In genomic region chr17:40554646-40555295, GRCh38 we compare ENCODE assay signal across 8 cellular contexts. TPM values are rescaled to one million over a fixed set of nuclear protein-coding genes. Genes with fewer than 3 reads are reported as not detected.
DNase-seq lines count a peak whose midpoint lies in the region; ATAC-seq and TF ChIP-seq lines count a peak whose summit lies in the region.
"Had no signal": no experiment of that assay in that cellular context is flagged by ENCODE, and none has a peak within 500 bp of the region (broad histone marks: within the 10 kb centered on the region; RNA-seq: fewer than 3 reads in every experiment).

No MANE protein-coding gene starts in this region.

- no peak overlapping the region for H2AFZ ChIP-seq in Loucy (ENCODE audit: low read length)

- peak overlapping the region; percentile 25 for H3K4me2 ChIP-seq in Loucy (ENCODE audit: low read depth, low read length, poor library complexity, severe bottlenecking)

- H3K4me3 ChIP-seq in Loucy (ENCODE audit: low read length, poor library complexity, severe bottlenecking) (no peak overlapping the region), lower leg skin (ENCODE audit: low read depth, poor library complexity, severe bottlenecking) (no peak overlapping the region), suprapubic skin (no peak overlapping the region)

- peak in 1 of 2 donors; percentile 66 for DNase-seq in activated naive CD4-positive, alpha-beta T cell treated with anti-CD3 and anti-CD28 coated beads, Interleukin-2, amount 50 U/mL, for 72 hours (ENCODE audit: low spot score in 2 of 2)
- DNase-seq in lower leg skin (ENCODE audit: low spot score in 2 of 2) (peak; percentile 15 to 80), suprapubic skin (ENCODE audit: low spot score in 2 of 2) (peak; percentile 62 to 76), NCI-H2171 treated with DMSO at 0.1 percent for 48 hours (lab: John Stamatoyannopoulos, UW) (no peak), NCI-H1105 treated with DMSO at 0.1 percent for 48 hours (lab: John Stamatoyannopoulos, UW) (no peak), iPS-NIHi11 (ENCODE audit: low spot score) (no peak)
- DNase-seq: NCI-H510A had no signal

- 95 to 96% methylated on average over 27 of the region's 27 CpGs for WGBS in lower leg skin, 2 donors
- WGBS in suprapubic skin = 99% methylated on average over 20 of the region's 27 CpGs

- TF ChIP-seq EP300 in suprapubic skin (IDR thresholded peaks at IDR 0.05) = no peak

- H3K27me3 ChIP-seq in Loucy (ENCODE audit: insufficient read depth, low read length, poor library complexity, severe bottlenecking) (no peaks in the 10 kb centered on the region), suprapubic skin (no peaks in the 10 kb centered on the region)

- H3K27ac ChIP-seq in suprapubic skin = peak overlapping the region; percentile 92

- H3K9ac ChIP-seq in Loucy (ENCODE audit: low read depth, low read length, poor library complexity, severe bottlenecking) = peak overlapping the region; percentile 25

- H3K4me1 ChIP-seq in Loucy (ENCODE audit: insufficient read depth, low read length, poor library complexity, severe bottlenecking) (peaks cover 47% of the 10 kb centered on the region), suprapubic skin (peaks cover 89% of the 10 kb centered on the region)

- no peaks in the 10 kb centered on the region for H3F3A ChIP-seq in Loucy (ENCODE audit: low read depth)

- H3K9me3 ChIP-seq in Loucy (ENCODE audit: insufficient read depth, low read depth, low read length) (no peaks in the 10 kb centered on the region), suprapubic skin (no peaks in the 10 kb centered on the region)

- no peaks in the 10 kb centered on the region for H3K9me2 ChIP-seq in Loucy (replicated peaks; ENCODE audit: low read depth, low read length)

- H3K27ac Mint-ChIP-seq in activated naive CD4-positive, alpha-beta T cell treated with anti-CD3 and anti-CD28 coated beads, Interleukin-2, amount 50 U/mL, for 72 hours = peak overlapping the region; percentile 88 to 98

- H3K36me3 ChIP-seq in Loucy (ENCODE audit: insufficient read depth, low read length) (peaks cover 12% of the 10 kb centered on the region; the same call in 1 of the 2 replicates), suprapubic skin (no peaks in the 10 kb centered on the region)

- TF ChIP-seq CTCF in Loucy (conservative IDR thresholded peaks at IDR 0.05; ENCODE audit: low read length) (peak; percentile 27; the same call in 1 of the 2 replicates), lower leg skin (IDR thresholded peaks at IDR 0.05) (no peak), suprapubic skin (IDR thresholded peaks at IDR 0.05) (no peak)

- H3K79me2 ChIP-seq in Loucy (ENCODE audit: insufficient read depth, low read length) = peaks cover 13% of the 10 kb centered on the region; the same call in 1 of the 2 replicates

- intact Hi-C loops in lower leg skin (cut with DNase I; ENCODE audit: low total_unique reads) = loop anchor here (10.0 kb wide), 1 partner anchor 200 kb away; no protein-coding TSS in a partner anchor

- H4K20me1 ChIP-seq in Loucy (ENCODE audit: insufficient read depth, low read length, poor library complexity, severe bottlenecking) = no peaks in the 10 kb centered on the region

- ATAC-seq in activated naive CD4-positive, alpha-beta T cell treated with anti-CD3 and anti-CD28 coated beads, Interleukin-2, amount 50 U/mL, for 72 hours = no peak

- H3K9me3 Mint-ChIP-seq in activated naive CD4-positive, alpha-beta T cell treated with anti-CD3 and anti-CD28 coated beads, Interleukin-2, amount 50 U/mL, for 72 hours = peaks cover 0 to 7% of the 10 kb centered on the region in 2 donors

- H3K36me3 Mint-ChIP-seq in activated naive CD4-positive, alpha-beta T cell treated with anti-CD3 and anti-CD28 coated beads, Interleukin-2, amount 50 U/mL, for 72 hours = peaks cover 52 to 54% of the 10 kb centered on the region in 2 donors

- no peak for TF ChIP-seq POLR2A in lower leg skin (IDR thresholded peaks at IDR 0.05)
- no peak for TF ChIP-seq POLR2A in suprapubic skin (IDR thresholded peaks at IDR 0.05)

RNA-seq across cellular contexts. Expression of gene CCR7, which starts 10.5 kb away (rescaled TPM):
- 100 to 1,000 TPM; 287 to 301 TPM for total RNA-seq in activated naive CD4-positive, alpha-beta T cell treated with anti-CD3 and anti-CD28 coated beads, Interleukin-2, amount 50 U/mL, for 72 hours
- 1 to 10 TPM in 1 of 4 donors, under 1 TPM in 1, not detected in 2; 0.21 to 1.2 TPM for total RNA-seq in lower leg skin
- 1 to 10 TPM in 1 of 4 donors, not detected in 3; 1.2 TPM for total RNA-seq in suprapubic skin

RNA-seq across cellular contexts. Expression of gene TNS4, which starts 53.3 kb away (rescaled TPM):
- 10 to 100 TPM in 1 of 2 donors, 1 to 10 TPM in 1; 1.7 to 11.6 TPM for total RNA-seq in activated naive CD4-positive, alpha-beta T cell treated with anti-CD3 and anti-CD28 coated beads, Interleukin-2, amount 50 U/mL, for 72 hours
- total RNA-seq in lower leg skin (1,000 to 10,000 TPM in 1 of 4 donors, 100 to 1,000 TPM in 3; 413 to 1,865 (median 485) TPM), suprapubic skin (1,000 to 10,000 TPM in 2 of 4 donors, 100 to 1,000 TPM in 2; 730 to 1,745 (median 1,078) TPM)

Comparison
In these comparisons a context has a peak if more than half of its experiments do, and no peak if none do; other contexts are left out.
1. DNase-seq: peak in lower leg skin (2 of 2) and suprapubic skin (2 of 2); none in NCI-H2171 treated with DMSO at 0.1 percent for 48 hours (single experiment), NCI-H1105 treated with DMSO at 0.1 percent for 48 hours (single experiment) and iPS-NIHi11 (single experiment).
2. RNA of gene CCR7, which starts 10.5 kb away (total RNA-seq): 287 to 301 TPM in activated naive CD4-positive, alpha-beta T cell treated with anti-CD3 and anti-CD28 coated beads, Interleukin-2, amount 50 U/mL, for 72 hours; 0.21 to 1.2 TPM in lower leg skin and 1.2 TPM in suprapubic skin; every median in the first group is over 100 times any median in the second.
3. RNA of gene TNS4, which starts 53.3 kb away (total RNA-seq): 730 to 1,745 TPM in suprapubic skin and 413 to 1,865 TPM in lower leg skin; 1.7 to 11.6 TPM in activated naive CD4-positive, alpha-beta T cell treated with anti-CD3 and anti-CD28 coated beads, Interleukin-2, amount 50 U/mL, for 72 hours; every median in the first group is over 10 times any median in the second.